Comparison of ENCODE assay signal across 8 cellular contexts in genomic region chr3:175941352-175941751, GRCh38.
DNase-seq lines count a peak whose midpoint lies in the region; TF ChIP-seq lines count a peak whose summit lies in the region.

No MANE protein-coding gene starts in this region.

- no peak overlapping the region for H3K27ac Mint-ChIP-seq in chondrocyte (ENCODE audit: unreplicated experiment)

- no peak overlapping the region for H3K4me3 Mint-ChIP-seq in chondrocyte (ENCODE audit: unreplicated experiment)

- peaks cover 8% of the 10 kb centered on the region for H3K36me3 Mint-ChIP-seq in chondrocyte (ENCODE audit: low read depth)

- DNase-seq in NCI-H2171 treated with DMSO at 0.1 percent for 48 hours (lab: John Stamatoyannopoulos, UW) = peak; percentile 39
- DNase-seq in NCI-H2171 (lab: John Stamatoyannopoulos, UW) = no peak
- DNase-seq in HT1080 (ENCODE audit: low read depth) = peak; percentile 49
- no peak for DNase-seq in chondrocyte (ENCODE audit: low spot score)
- DNase-seq in putamen (ENCODE audit: low spot score) = peak; percentile 10
- no peak for DNase-seq in activated effector memory CD4-positive, alpha-beta T cell treated with anti-CD3 and anti-CD28 coated beads, Interleukin-2, amount 50 U/mL, for 16 hours
- DNase-seq in T1000 (lab: John Stamatoyannopoulos, UW) = no peak
- no peak for DNase-seq in NCI-H2029 (lab: John Stamatoyannopoulos, UW)

- peaks cover 49% of the 10 kb centered on the region for H3K9me3 Mint-ChIP-seq in chondrocyte (ENCODE audit: low read depth)

- peaks cover 4% of the 10 kb centered on the region for H3K4me1 Mint-ChIP-seq in chondrocyte (ENCODE audit: low read depth)

- peak; percentile 53 for TF ChIP-seq CTCF in chondrocyte (IDR thresholded peaks at IDR 0.05)

- no peaks in the 10 kb centered on the region for H3K27me3 Mint-ChIP-seq in chondrocyte (ENCODE audit: low read depth)

Comparison
In these comparisons a context has a peak if more than half of its experiments do, and no peak if none do; other contexts are left out.
1. DNase-seq: peak in NCI-H2171 treated with DMSO at 0.1 percent for 48 hours (single experiment), HT1080 (single experiment) and putamen (single experiment); none in NCI-H2171 (single experiment), chondrocyte (single experiment), activated effector memory CD4-positive, alpha-beta T cell treated with anti-CD3 and anti-CD28 coated beads, Interleukin-2, amount 50 U/mL, for 16 hours (single experiment), T1000 (single experiment) and NCI-H2029 (single experiment).